ENCODE assay signal across 21 cellular contexts in the genomic region with DNA sequence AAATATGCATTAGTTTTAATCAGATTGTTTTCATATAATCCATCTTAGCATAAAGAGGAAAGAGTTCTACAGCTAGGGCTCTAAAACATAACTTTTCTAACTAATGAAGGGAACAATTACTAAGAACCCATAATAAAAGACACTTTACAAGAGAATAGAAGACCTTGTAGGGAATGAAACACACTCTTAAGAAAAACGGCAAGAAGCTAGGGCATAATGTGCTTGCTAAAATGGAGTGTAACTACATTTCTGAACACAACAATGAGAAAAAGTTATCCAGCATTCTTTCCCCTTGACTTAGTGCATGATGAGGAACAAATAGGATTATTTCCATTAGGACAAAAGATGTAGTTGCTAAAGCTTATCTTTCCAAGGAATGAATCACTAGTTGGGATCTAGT. TPM values are rescaled to one million over a fixed set of nuclear protein-coding genes. Genes with fewer than 3 reads are reported as not detected.
DNase-seq lines count a peak whose midpoint lies in the region; ATAC-seq, FAIRE-seq and TF ChIP-seq lines count a peak whose summit lies in the region.
"Had no signal": no experiment of that assay in that cellular context is flagged by ENCODE, and none has a peak within 500 bp of the region (broad histone marks: within the 10 kb centered on the region; RNA-seq: fewer than 3 reads in every experiment).

No MANE protein-coding gene starts in this region.

- FAIRE-seq in GM18507 (lab: Jason Lieb, UNC) (peak; percentile 21), kidney (lab: Jason Lieb, UNC) (peak; percentile 23)
- FAIRE-seq: G401.6, GM12878, H1 had no signal

- H3K4me3 ChIP-seq in kidney (ENCODE audit: low read length in 2 of 2): no peak overlapping the region
- no peak overlapping the region for H3K4me3 ChIP-seq in uterus
- no peak overlapping the region for H3K4me3 ChIP-seq in dorsolateral prefrontal cortex
- H3K4me3 ChIP-seq: GM12878, GM23248 had no signal

- no peak overlapping the region for H3K9ac ChIP-seq in kidney (ENCODE audit: low read length in 2 of 2)
- H3K9ac ChIP-seq: GM23248 had no signal

- TF ChIP-seq POLR2A in uterus (IDR thresholded peaks at IDR 0.05): no peak

- no peak for DNase-seq in GM18507 (ENCODE audit: extremely low spot score, insufficient read length, low read depth)
- DNase-seq in amniotic epithelial cell (ENCODE audit: low read depth): peak; percentile 10
- no peak for DNase-seq in kidney
- no peak for DNase-seq in uterus
- no peak for DNase-seq in NCI-H2227 (lab: John Stamatoyannopoulos, UW; ENCODE audit: unreplicated experiment)
- no peak for DNase-seq in dorsolateral prefrontal cortex
- DNase-seq: C1 segment of cervical spinal cord, Calu3, COR-L47, DMS153, DND-41, GM23248, H7, HCEC 1CT had no signal

- H3K27ac ChIP-seq in kidney (ENCODE audit: low read depth in 2 of 2, low read length in 2 of 2) (no peak overlapping the region), uterus (peak overlapping the region; percentile 6 to 29), dorsolateral prefrontal cortex (no peak overlapping the region)
- H3K27ac ChIP-seq: GM23248 had no signal

- TF ChIP-seq CTCF in kidney (IDR thresholded peaks at IDR 0.05; ENCODE audit: borderline replicate concordance, extremely low read depth, insufficient read depth) (no peak), uterus (IDR thresholded peaks at IDR 0.05) (no peak), dorsolateral prefrontal cortex (IDR thresholded peaks at IDR 0.05 in 54 of 56, conservative IDR thresholded peaks at IDR 0.05 in 2 of 56; ENCODE audit: low read depth in 1 of 56, partially characterized antibody in 56 of 56) (no peak)

- H3K27me3 ChIP-seq in uterus (no peaks in the 10 kb centered on the region), dorsolateral prefrontal cortex (peaks cover 0 to 77% (median 12%) of the 10 kb centered on the region in 45 donors)

- ATAC-seq in GM18520 (IDR thresholded peaks at IDR 0.05; ENCODE audit: unreplicated experiment) (no peak), HG02623 (IDR thresholded peaks at IDR 0.05; ENCODE audit: unreplicated experiment) (no peak)

- no peaks in the 10 kb centered on the region for H3K9me3 ChIP-seq in kidney (ENCODE audit: control insufficient read depth in 1 of 2, low read length in 2 of 2)
- no peaks in the 10 kb centered on the region for H3K9me3 ChIP-seq in uterus

- no peaks in the 10 kb centered on the region for H3K36me3 ChIP-seq in kidney (ENCODE audit: control insufficient read depth in 1 of 2, insufficient read depth in 2 of 2, low read length in 2 of 2)
- H3K36me3 ChIP-seq in uterus: no peaks in the 10 kb centered on the region

- H3K4me1 ChIP-seq in kidney (ENCODE audit: control insufficient read depth in 1 of 2, insufficient read depth in 1 of 2, low read depth in 1 of 2, low read length in 2 of 2) (no peaks in the 10 kb centered on the region), uterus (no peaks in the 10 kb centered on the region)

- intact Hi-C loops in kidney (cut with DNase I) (no loop called here), uterus (cut with DNase I; ENCODE audit: low total_unique reads) (no loop called here), dorsolateral prefrontal cortex (cut with DNase I) (no loop called here)

RNA-seq across cellular contexts. Expression of gene ARHGAP6, which starts 54.6 kb away (rescaled TPM):
- total RNA-seq in kidney (20.4 TPM), uterus (10 to 100 TPM; 17.2 to 47.0 (median 21.6) TPM), dorsolateral prefrontal cortex (1 to 10 TPM; 1.9 to 7.0 (median 3.9) TPM)
- 6.0 TPM for polyA plus RNA-seq in kidney (ENCODE audit: insufficient read depth, low read depth, low replicate concordance)
- total RNA-seq: A673; Calu3; CD4-positive, alpha-beta memory T cell had no signal
- polyA plus RNA-seq: CD4-positive, alpha-beta memory T cell had no signal

Comparison
In these comparisons a context has a peak if more than half of its experiments do, and no peak if none do; other contexts are left out.
1. H3K27ac ChIP-seq: peak in uterus (2 of 2); none in kidney (0 of 2) and dorsolateral prefrontal cortex (0 of 59).